ENCODE assay signal across 1 cellular context in the genomic region with DNA sequence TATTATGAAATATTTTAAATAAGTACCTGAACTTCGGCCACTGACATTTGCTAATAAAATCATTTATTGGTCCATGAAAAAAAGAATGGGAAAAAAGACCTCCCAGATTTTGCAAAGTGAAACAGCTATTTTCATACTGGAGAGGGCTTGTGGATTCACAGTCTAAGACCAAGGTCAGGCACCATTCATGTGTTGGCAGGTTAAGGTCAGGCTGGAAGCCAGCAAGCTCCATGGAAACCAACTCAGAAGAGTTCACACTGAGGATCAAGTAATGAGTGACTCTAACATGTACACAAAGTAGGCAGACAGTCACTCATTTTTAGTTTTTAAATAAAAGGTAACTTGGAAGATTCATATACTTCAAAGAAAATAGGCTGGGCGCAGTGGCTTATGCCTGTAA.
TF ChIP-seq lines count a peak whose summit lies in the region.

No MANE protein-coding gene starts in this region.

TF ChIP-seq in GM12878, 131 proteins besides CTCF, POLR2A, EP300 and RAD21:
- no peak for TF ChIP-seq IRF4 (IDR thresholded peaks at IDR 0.05; ENCODE audit: low read depth, low read length)
- no peak for TF ChIP-seq PAX8 (IDR thresholded peaks at IDR 0.05)
- TF ChIP-seq, protein P1, sequence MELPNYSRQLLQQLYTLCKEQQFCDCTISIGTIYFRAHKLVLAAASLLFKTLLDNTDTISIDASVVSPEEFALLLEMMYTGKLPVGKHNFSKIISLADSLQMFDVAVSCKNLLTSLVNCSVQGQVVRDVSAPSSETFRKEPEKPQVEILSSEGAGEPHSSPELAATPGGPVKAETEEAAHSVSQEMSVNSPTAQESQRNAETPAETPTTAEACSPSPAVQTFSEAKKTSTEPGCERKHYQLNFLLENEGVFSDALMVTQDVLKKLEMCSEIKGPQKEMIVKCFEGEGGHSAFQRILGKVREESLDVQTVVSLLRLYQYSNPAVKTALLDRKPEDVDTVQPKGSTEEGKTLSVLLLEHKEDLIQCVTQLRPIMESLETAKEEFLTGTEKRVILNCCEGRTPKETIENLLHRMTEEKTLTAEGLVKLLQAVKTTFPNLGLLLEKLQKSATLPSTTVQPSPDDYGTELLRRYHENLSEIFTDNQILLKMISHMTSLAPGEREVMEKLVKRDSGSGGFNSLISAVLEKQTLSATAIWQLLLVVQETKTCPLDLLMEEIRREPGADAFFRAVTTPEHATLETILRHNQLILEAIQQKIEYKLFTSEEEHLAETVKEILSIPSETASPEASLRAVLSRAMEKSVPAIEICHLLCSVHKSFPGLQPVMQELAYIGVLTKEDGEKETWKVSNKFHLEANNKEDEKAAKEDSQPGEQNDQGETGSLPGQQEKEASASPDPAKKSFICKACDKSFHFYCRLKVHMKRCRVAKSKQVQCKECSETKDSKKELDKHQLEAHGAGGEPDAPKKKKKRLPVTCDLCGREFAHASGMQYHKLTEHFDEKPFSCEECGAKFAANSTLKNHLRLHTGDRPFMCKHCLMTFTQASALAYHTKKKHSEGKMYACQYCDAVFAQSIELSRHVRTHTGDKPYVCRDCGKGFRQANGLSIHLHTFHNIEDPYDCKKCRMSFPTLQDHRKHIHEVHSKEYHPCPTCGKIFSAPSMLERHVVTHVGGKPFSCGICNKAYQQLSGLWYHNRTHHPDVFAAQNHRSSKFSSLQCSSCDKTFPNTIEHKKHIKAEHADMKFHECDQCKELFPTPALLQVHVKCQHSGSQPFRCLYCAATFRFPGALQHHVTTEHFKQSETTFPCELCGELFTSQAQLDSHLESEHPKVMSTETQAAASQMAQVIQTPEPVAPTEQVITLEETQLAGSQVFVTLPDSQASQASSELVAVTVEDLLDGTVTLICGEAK (IDR thresholded peaks at IDR 0.05; ENCODE audit: borderline replicate concordance): no peak
- TF ChIP-seq, protein P2, sequence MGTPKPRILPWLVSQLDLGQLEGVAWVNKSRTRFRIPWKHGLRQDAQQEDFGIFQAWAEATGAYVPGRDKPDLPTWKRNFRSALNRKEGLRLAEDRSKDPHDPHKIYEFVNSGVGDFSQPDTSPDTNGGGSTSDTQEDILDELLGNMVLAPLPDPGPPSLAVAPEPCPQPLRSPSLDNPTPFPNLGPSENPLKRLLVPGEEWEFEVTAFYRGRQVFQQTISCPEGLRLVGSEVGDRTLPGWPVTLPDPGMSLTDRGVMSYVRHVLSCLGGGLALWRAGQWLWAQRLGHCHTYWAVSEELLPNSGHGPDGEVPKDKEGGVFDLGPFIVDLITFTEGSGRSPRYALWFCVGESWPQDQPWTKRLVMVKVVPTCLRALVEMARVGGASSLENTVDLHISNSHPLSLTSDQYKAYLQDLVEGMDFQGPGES (IDR thresholded peaks at IDR 0.05): no peak
- TF ChIP-seq, protein P3, sequence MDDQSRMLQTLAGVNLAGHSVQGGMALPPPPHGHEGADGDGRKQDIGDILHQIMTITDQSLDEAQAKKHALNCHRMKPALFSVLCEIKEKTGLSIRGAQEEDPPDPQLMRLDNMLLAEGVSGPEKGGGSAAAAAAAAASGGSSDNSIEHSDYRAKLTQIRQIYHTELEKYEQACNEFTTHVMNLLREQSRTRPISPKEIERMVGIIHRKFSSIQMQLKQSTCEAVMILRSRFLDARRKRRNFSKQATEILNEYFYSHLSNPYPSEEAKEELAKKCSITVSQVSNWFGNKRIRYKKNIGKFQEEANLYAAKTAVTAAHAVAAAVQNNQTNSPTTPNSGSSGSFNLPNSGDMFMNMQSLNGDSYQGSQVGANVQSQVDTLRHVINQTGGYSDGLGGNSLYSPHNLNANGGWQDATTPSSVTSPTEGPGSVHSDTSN (IDR thresholded peaks at IDR 0.05; ENCODE audit: insufficient replicate concordance, low read depth, low read length): no peak
- no peak for TF ChIP-seq CEBPB (IDR thresholded peaks at IDR 0.05; ENCODE audit: borderline replicate concordance in 1 of 2, low read depth in 2 of 2, low read length in 2 of 2)
- no peak for TF ChIP-seq NFXL1 (IDR thresholded peaks at IDR 0.05; ENCODE audit: borderline replicate concordance)
- TF ChIP-seq RUNX3 (IDR thresholded peaks at IDR 0.05; ENCODE audit: low read length): no peak
- TF ChIP-seq, protein P4, sequence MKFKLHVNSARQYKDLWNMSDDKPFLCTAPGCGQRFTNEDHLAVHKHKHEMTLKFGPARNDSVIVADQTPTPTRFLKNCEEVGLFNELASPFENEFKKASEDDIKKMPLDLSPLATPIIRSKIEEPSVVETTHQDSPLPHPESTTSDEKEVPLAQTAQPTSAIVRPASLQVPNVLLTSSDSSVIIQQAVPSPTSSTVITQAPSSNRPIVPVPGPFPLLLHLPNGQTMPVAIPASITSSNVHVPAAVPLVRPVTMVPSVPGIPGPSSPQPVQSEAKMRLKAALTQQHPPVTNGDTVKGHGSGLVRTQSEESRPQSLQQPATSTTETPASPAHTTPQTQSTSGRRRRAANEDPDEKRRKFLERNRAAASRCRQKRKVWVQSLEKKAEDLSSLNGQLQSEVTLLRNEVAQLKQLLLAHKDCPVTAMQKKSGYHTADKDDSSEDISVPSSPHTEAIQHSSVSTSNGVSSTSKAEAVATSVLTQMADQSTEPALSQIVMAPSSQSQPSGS (IDR thresholded peaks at IDR 0.05; ENCODE audit: low read length): no peak
- TF ChIP-seq BHLHE40 (IDR thresholded peaks at IDR 0.05; ENCODE audit: borderline replicate concordance in 1 of 2, low read depth in 2 of 2, low read length in 1 of 2): no peak
- no peak for TF ChIP-seq ZSCAN29 (IDR thresholded peaks at IDR 0.05)
- TF ChIP-seq, protein P5, sequence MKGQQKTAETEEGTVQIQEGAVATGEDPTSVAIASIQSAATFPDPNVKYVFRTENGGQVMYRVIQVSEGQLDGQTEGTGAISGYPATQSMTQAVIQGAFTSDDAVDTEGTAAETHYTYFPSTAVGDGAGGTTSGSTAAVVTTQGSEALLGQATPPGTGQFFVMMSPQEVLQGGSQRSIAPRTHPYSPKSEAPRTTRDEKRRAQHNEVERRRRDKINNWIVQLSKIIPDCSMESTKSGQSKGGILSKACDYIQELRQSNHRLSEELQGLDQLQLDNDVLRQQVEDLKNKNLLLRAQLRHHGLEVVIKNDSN (IDR thresholded peaks at IDR 0.05; ENCODE audit: borderline replicate concordance, extremely low read length, insufficient read depth, low read depth, low read length): no peak
- no peak for TF ChIP-seq CBX3 (IDR thresholded peaks at IDR 0.05; ENCODE audit: borderline replicate concordance, low read depth)
- TF ChIP-seq SUPT20H (IDR thresholded peaks at IDR 0.05; ENCODE audit: borderline replicate concordance, control insufficient read depth, low read depth, low read length): no peak
- no peak for TF ChIP-seq GATAD2B (conservative IDR thresholded peaks at IDR 0.05; ENCODE audit: low read depth)
- no peak for TF ChIP-seq ZNF24 (IDR thresholded peaks at IDR 0.05)
- TF ChIP-seq, protein P6, sequence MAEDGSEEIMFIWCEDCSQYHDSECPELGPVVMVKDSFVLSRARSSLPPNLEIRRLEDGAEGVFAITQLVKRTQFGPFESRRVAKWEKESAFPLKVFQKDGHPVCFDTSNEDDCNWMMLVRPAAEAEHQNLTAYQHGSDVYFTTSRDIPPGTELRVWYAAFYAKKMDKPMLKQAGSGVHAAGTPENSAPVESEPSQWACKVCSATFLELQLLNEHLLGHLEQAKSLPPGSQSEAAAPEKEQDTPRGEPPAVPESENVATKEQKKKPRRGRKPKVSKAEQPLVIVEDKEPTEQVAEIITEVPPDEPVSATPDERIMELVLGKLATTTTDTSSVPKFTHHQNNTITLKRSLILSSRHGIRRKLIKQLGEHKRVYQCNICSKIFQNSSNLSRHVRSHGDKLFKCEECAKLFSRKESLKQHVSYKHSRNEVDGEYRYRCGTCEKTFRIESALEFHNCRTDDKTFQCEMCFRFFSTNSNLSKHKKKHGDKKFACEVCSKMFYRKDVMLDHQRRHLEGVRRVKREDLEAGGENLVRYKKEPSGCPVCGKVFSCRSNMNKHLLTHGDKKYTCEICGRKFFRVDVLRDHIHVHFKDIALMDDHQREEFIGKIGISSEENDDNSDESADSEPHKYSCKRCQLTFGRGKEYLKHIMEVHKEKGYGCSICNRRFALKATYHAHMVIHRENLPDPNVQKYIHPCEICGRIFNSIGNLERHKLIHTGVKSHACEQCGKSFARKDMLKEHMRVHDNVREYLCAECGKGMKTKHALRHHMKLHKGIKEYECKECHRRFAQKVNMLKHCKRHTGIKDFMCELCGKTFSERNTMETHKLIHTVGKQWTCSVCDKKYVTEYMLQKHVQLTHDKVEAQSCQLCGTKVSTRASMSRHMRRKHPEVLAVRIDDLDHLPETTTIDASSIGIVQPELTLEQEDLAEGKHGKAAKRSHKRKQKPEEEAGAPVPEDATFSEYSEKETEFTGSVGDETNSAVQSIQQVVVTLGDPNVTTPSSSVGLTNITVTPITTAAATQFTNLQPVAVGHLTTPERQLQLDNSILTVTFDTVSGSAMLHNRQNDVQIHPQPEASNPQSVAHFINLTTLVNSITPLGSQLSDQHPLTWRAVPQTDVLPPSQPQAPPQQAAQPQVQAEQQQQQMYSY (CRISPR knock-in tag; IDR thresholded peaks at IDR 0.05): no peak
- no peak for TF ChIP-seq YBX1 (IDR thresholded peaks at IDR 0.05)
